25 cellular contexts compared by ENCODE assay signal in the genomic region with DNA sequence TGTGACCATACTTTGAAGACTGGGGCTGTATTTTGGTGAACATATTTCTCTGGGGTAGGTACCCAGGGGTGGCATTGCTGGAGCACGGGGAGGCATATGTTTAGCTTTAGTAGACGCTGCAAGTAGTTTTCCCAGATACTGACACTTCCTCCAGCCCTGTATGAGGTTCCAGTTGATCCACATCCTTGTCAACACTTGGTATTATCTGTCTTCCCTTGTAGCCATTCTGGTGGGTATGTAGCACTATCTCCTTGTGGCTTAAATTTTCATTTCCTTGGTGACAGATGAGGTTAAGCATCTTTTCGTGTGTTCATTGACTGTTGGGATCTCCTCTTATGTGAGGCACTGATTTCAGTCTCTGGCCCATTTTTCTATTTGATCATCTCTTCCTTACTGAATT.
"Had no signal": no experiment of that assay in that cellular context is flagged by ENCODE, and none has a peak within 500 bp of the region (broad histone marks: within the 10 kb centered on the region; RNA-seq: fewer than 3 reads in every experiment).

No MANE protein-coding gene starts in this region.

- H3K27me3 ChIP-seq: testis, thyroid gland, upper lobe of left lung, vagina had no signal

- H3K9me3 ChIP-seq: suprapubic skin, testis, thoracic aorta, thyroid gland, transverse colon, upper lobe of left lung, upper lobe of right lung, uterus, vagina had no signal

- DNase-seq: stimulated activated CD4-positive, alpha-beta T cell treated with anti-CD3 and anti-CD28 coated beads, Interleukin-2, amount 100 ng/mL, for 48 hours; stimulated activated CD4-positive, alpha-beta T cell treated with anti-CD3 and anti-CD28 coated beads, Interleukin-4, amount 100 ng/mL, for 1 hour; stimulated activated CD4-positive, alpha-beta T cell treated with anti-CD3 and anti-CD28 coated beads, Interleukin-4, amount 100 ng/mL, for 24 hours; stimulated activated CD4-positive, alpha-beta T cell treated with anti-CD3 and anti-CD28 coated beads, Interleukin-4, amount 100 ng/mL, for 4 hours; stimulated activated CD8-positive, alpha-beta memory T cell treated with anti-CD3 and anti-CD28 coated beads, Interleukin-4, amount 100 ng/mL, for 48 hours; stimulated activated naive B cell treated with anti-CD40 and anti-IgM and Interleukin-4, amounts not matched to agents 10 μg/mL and 1 μg/mL and 100 μg/mL, for 72 hours; stimulated activated naive CD4-positive, alpha-beta T cell; stimulated activated naive CD4-positive, alpha-beta T cell treated with Interleukin-2 at 50 U/mL for 16 hours; stimulated activated naive CD8-positive, alpha-beta T cell treated with anti-CD3 and anti-CD28 coated beads, Interleukin-15, amount 100 ng/mL, for 72 hours; stimulated activated naive CD8-positive, alpha-beta T cell treated with anti-CD3 and anti-CD28 coated beads, Interleukin-15, Interleukin-2, amounts not matched to agents 100 U/mL and 50 U/mL, for 24 hours; stomach; substantia nigra; testis; thyroid gland; tibial artery; transverse colon; trophoblast cell; upper lobe of left lung; upper lobe of right lung; uterus had no signal

- H3K27ac ChIP-seq: stomach, suprapubic skin, testis, thoracic aorta, thyroid gland, tibial artery, transverse colon, upper lobe of left lung, upper lobe of right lung, uterus, vagina had no signal

- H3K4me3 ChIP-seq: stomach, suprapubic skin, testis, thoracic aorta, thyroid gland, tibial artery, transverse colon, upper lobe of left lung, upper lobe of right lung, uterus, vagina had no signal

- H3K36me3 ChIP-seq: stomach, suprapubic skin, thoracic aorta, thyroid gland, tibial artery, transverse colon, upper lobe of left lung, upper lobe of right lung, uterus, vagina had no signal

- ATAC-seq: stimulated activated effector memory CD8-positive, alpha-beta T cell treated with anti-CD3 and anti-CD28 coated beads, Interleukin-12 subunit alpha, Interleukin-12 subunit beta, amount 100 ng/mL, for 72 hours; stimulated activated memory B cell treated with anti-CD40 and anti-IgM and Interleukin-4, amounts not matched to agents 10 μg/mL and 1 μg/mL and 100 μg/mL, for 72 hours; stimulated activated naive B cell treated with anti-CD40 and anti-IgM and Interleukin-4, amounts not matched to agents 10 μg/mL and 1 μg/mL and 100 μg/mL, for 72 hours; stimulated activated naive CD8-positive, alpha-beta T cell treated with anti-CD3 and anti-CD28 coated beads, Interleukin-15, amount 100 ng/mL, for 72 hours; stimulated activated naive CD8-positive, alpha-beta T cell treated with anti-CD3 and anti-CD28 coated beads, Interleukin-15, Interleukin-2, amounts not matched to agents 100 U/mL and 50 U/mL, for 24 hours; upper lobe of right lung had no signal

- H3K4me1 ChIP-seq: stomach, suprapubic skin, testis, thyroid gland, tibial artery, transverse colon, upper lobe of left lung, upper lobe of right lung, uterus, vagina had no signal
